ENCODE assay signal across 21 cellular contexts in the genomic region with DNA sequence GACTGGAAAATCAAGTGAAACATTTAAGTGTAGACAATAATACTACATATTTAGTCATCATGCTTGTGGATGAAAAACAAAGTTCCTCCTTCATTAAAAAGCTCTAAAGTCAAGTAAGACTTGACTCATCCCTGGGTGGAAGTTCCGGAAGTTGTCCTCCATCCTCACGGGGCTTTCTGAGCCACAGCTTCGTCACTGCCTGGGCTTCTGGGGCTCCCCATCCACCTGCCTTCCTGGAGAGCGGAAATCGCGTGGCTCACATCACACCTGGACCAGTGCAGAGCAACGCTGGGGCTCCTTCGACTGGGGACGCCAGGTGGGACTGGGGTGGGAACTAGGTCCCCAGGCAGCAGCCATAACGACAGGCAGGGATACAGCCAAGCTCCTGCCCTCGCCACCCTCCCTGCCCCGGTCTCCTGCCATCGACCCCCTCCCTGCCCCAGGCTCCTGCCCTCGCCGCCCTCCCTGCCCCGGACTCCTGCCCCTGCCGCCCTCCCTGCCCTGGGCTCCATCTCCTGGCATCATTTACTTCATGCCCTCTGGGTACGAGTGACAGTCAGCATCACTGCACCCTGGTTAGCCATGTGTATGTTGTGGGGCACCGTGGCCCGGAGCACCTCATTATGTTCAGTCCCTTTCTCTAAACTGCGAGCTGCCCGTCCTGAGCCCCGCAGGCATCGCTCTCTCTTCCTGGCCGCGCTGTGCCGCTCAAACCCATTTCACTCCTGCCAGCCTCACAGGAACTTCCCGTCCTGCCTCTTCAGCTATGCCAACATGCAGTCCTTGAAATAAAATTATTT. TPM values are rescaled to one million over a fixed set of nuclear protein-coding genes. Genes with fewer than 3 reads are reported as not detected.
DNase-seq lines count a peak whose midpoint lies in the region.
"Had no signal": no experiment of that assay in that cellular context is flagged by ENCODE, and none has a peak within 500 bp of the region (broad histone marks: within the 10 kb centered on the region; RNA-seq: fewer than 3 reads in every experiment).

No MANE protein-coding gene starts in this region.

- intact Hi-C loops in posterior vena cava (cut with DNase I), result no loop called here
- intact Hi-C loops in activated T-helper 1 cell treated with anti-CD3 and anti-CD28 coated beads, Interleukin-12 subunit alpha, Interleukin-12 subunit beta, Interleukin-2, Interleukin-4 antibody, amounts not matched to agents 30 ng/mL and 10 ng/mL and 1 ng/mL, durations not matched to agents 14 hours and 24 hours and 36 hours (cut with micrococcal nuclease), result no loop called here

- H3K4me3 Mint-ChIP-seq in activated T-helper 1 cell treated with anti-CD3 and anti-CD28 coated beads, Interleukin-12 subunit alpha, Interleukin-12 subunit beta, Interleukin-2, Interleukin-4 antibody, amounts not matched to agents 30 ng/mL and 10 ng/mL and 1 ng/mL, durations not matched to agents 14 hours and 24 hours and 36 hours, result no peak overlapping the region
- H3K4me3 Mint-ChIP-seq in activated CD4-positive, alpha-beta memory T cell treated with anti-CD3 and anti-CD28 coated beads, Interleukin-2, amount 10 ng/mL, durations not matched to agents 7 days and 5 days, result no peak overlapping the region
- H3K4me3 Mint-ChIP-seq: CD8-positive, alpha-beta memory T cell; nephron; T-cell had no signal

- CTCF ChIA-PET in activated CD4-positive, alpha-beta memory T cell treated with anti-CD3 and anti-CD28 coated beads, Interleukin-2, amount 10 ng/mL, durations not matched to agents 7 days and 5 days (lab: Charles Lee), result no interaction called here

- no peaks in the 10 kb centered on the region for H3K4me1 Mint-ChIP-seq in activated T-helper 1 cell treated with anti-CD3 and anti-CD28 coated beads, Interleukin-12 subunit alpha, Interleukin-12 subunit beta, Interleukin-2, Interleukin-4 antibody, amounts not matched to agents 30 ng/mL and 10 ng/mL and 1 ng/mL, durations not matched to agents 14 hours and 24 hours and 36 hours (ENCODE audit: low read depth)
- no peaks in the 10 kb centered on the region for H3K4me1 Mint-ChIP-seq in activated CD4-positive, alpha-beta memory T cell treated with anti-CD3 and anti-CD28 coated beads, Interleukin-2, amount 10 ng/mL, durations not matched to agents 7 days and 5 days
- H3K4me1 Mint-ChIP-seq: CD8-positive, alpha-beta memory T cell; nephron; T-cell had no signal

- POLR2A ChIA-PET in activated CD4-positive, alpha-beta memory T cell treated with anti-CD3 and anti-CD28 coated beads, Interleukin-2, amount 10 ng/mL, durations not matched to agents 7 days and 5 days (lab: Charles Lee), result no interaction called here

- peak overlapping the region; percentile 66 for H3K27ac ChIP-seq in epithelial cell of prostate
- H3K27ac ChIP-seq: adrenal gland had no signal

- no peaks in the 10 kb centered on the region for H3K9me3 Mint-ChIP-seq in activated T-helper 1 cell treated with anti-CD3 and anti-CD28 coated beads, Interleukin-12 subunit alpha, Interleukin-12 subunit beta, Interleukin-2, Interleukin-4 antibody, amounts not matched to agents 30 ng/mL and 10 ng/mL and 1 ng/mL, durations not matched to agents 14 hours and 24 hours and 36 hours
- H3K9me3 Mint-ChIP-seq in activated CD4-positive, alpha-beta memory T cell treated with anti-CD3 and anti-CD28 coated beads, Interleukin-2, amount 10 ng/mL, durations not matched to agents 7 days and 5 days, result no peaks in the 10 kb centered on the region
- H3K9me3 Mint-ChIP-seq: nephron, T-cell had no signal

- peak; percentile 76 for DNase-seq in ELR (ENCODE audit: low read depth)
- peak; percentile 35 for DNase-seq in RPMI7951 (ENCODE audit: low read depth)
- peak; percentile 29 for DNase-seq in epithelial cell of prostate (ENCODE audit: low read depth, low spot score)
- DNase-seq in posterior vena cava (ENCODE audit: low spot score), result peak; percentile 61
- DNase-seq in activated T-helper 1 cell treated with anti-CD3 and anti-CD28 coated beads, Interleukin-12 subunit alpha, Interleukin-12 subunit beta, Interleukin-2, Interleukin-4 antibody, amounts not matched to agents 30 ng/mL and 10 ng/mL and 1 ng/mL, durations not matched to agents 14 hours and 24 hours and 36 hours (ENCODE audit: low spot score), result no peak
- no peak for DNase-seq in stimulated activated naive CD4-positive, alpha-beta T cell treated with Interleukin-2 at 50 U/mL for 16 hours (lab: John Stamatoyannopoulos, UW)
- no peak for DNase-seq in activated CD4-positive, alpha-beta memory T cell treated with anti-CD3 and anti-CD28 coated beads, Interleukin-2, amount 10 ng/mL, durations not matched to agents 7 days and 5 days
- no peak for DNase-seq in NCI-H1105 treated with DMSO at 0.1 percent for 48 hours (lab: John Stamatoyannopoulos, UW)
- DNase-seq: activated CD4-positive, alpha-beta T cell treated with anti-CD3 and anti-CD28 coated beads, Interleukin-2, amount 50 U/mL, for 1 hour; activated CD8-positive, alpha-beta memory T cell treated with anti-CD3 and anti-CD28 coated beads, Interleukin-2, amount 50 U/mL, for 48 hours; activated gamma-delta T cell treated with Interleukin-2 at 50 U/mL for 16 hours; adrenal gland; CD8-positive, alpha-beta memory T cell; GOT3; mesendoderm; NCI-H1417; NCI-H69; SIG-M5; stimulated activated CD4-positive, alpha-beta T cell treated with anti-CD3 and anti-CD28 coated beads, Interleukin-12 subunit alpha, Interleukin-12 subunit beta, amount 100 ng/mL, for 4 hours; T-cell had no signal

- H3K27ac Mint-ChIP-seq in activated T-helper 1 cell treated with anti-CD3 and anti-CD28 coated beads, Interleukin-12 subunit alpha, Interleukin-12 subunit beta, Interleukin-2, Interleukin-4 antibody, amounts not matched to agents 30 ng/mL and 10 ng/mL and 1 ng/mL, durations not matched to agents 14 hours and 24 hours and 36 hours, result no peak overlapping the region
- no peak overlapping the region for H3K27ac Mint-ChIP-seq in activated CD4-positive, alpha-beta memory T cell treated with anti-CD3 and anti-CD28 coated beads, Interleukin-2, amount 10 ng/mL, durations not matched to agents 7 days and 5 days
- H3K27ac Mint-ChIP-seq: nephron, T-cell had no signal

- H3K36me3 Mint-ChIP-seq in activated T-helper 1 cell treated with anti-CD3 and anti-CD28 coated beads, Interleukin-12 subunit alpha, Interleukin-12 subunit beta, Interleukin-2, Interleukin-4 antibody, amounts not matched to agents 30 ng/mL and 10 ng/mL and 1 ng/mL, durations not matched to agents 14 hours and 24 hours and 36 hours (ENCODE audit: low read depth), result no peaks in the 10 kb centered on the region
- no peaks in the 10 kb centered on the region for H3K36me3 Mint-ChIP-seq in activated CD4-positive, alpha-beta memory T cell treated with anti-CD3 and anti-CD28 coated beads, Interleukin-2, amount 10 ng/mL, durations not matched to agents 7 days and 5 days (ENCODE audit: low read depth)
- H3K36me3 Mint-ChIP-seq: CD8-positive, alpha-beta memory T cell; T-cell had no signal

- no peaks in the 10 kb centered on the region for H3K27me3 Mint-ChIP-seq in activated T-helper 1 cell treated with anti-CD3 and anti-CD28 coated beads, Interleukin-12 subunit alpha, Interleukin-12 subunit beta, Interleukin-2, Interleukin-4 antibody, amounts not matched to agents 30 ng/mL and 10 ng/mL and 1 ng/mL, durations not matched to agents 14 hours and 24 hours and 36 hours (ENCODE audit: insufficient read depth)
- no peaks in the 10 kb centered on the region for H3K27me3 Mint-ChIP-seq in activated CD4-positive, alpha-beta memory T cell treated with anti-CD3 and anti-CD28 coated beads, Interleukin-2, amount 10 ng/mL, durations not matched to agents 7 days and 5 days

RNA-seq across cellular contexts. Expression of a gene that starts 12.9 kb away (rescaled TPM):
- total RNA-seq in RPMI7951 (2014; rRNA removed; shearing (Covaris generic)), result 90.8 and 93.5 TPM in 2 replicates
- total RNA-seq in posterior vena cava, result 100 to 1,000 TPM; 358 to 373 TPM
- total RNA-seq in activated T-helper 1 cell treated with anti-CD3 and anti-CD28 coated beads, Interleukin-12 subunit alpha, Interleukin-12 subunit beta, Interleukin-2, Interleukin-4 antibody, amounts not matched to agents 30 ng/mL and 10 ng/mL and 1 ng/mL, durations not matched to agents 14 hours and 24 hours and 36 hours, result not detected in 2 replicates
- not detected for total RNA-seq in activated CD4-positive, alpha-beta memory T cell treated with anti-CD3 and anti-CD28 coated beads, Interleukin-2, amount 10 ng/mL, durations not matched to agents 7 days and 5 days
- total RNA-seq: CD8-positive, alpha-beta memory T cell had no signal

Comparison
In these comparisons a context has a peak if more than half of its experiments do, and no peak if none do; other contexts are left out.
1. DNase-seq: peak in ELR (single experiment), RPMI7951 (single experiment), epithelial cell of prostate (single experiment) and posterior vena cava (single experiment); none in activated T-helper 1 cell treated with anti-CD3 and anti-CD28 coated beads, Interleukin-12 subunit alpha, Interleukin-12 subunit beta, Interleukin-2, Interleukin-4 antibody, amounts not matched to agents 30 ng/mL and 10 ng/mL and 1 ng/mL, durations not matched to agents 14 hours and 24 hours and 36 hours (single experiment), stimulated activated naive CD4-positive, alpha-beta T cell treated with Interleukin-2 at 50 U/mL for 16 hours (single experiment), activated CD4-positive, alpha-beta memory T cell treated with anti-CD3 and anti-CD28 coated beads, Interleukin-2, amount 10 ng/mL, durations not matched to agents 7 days and 5 days (single experiment) and NCI-H1105 treated with DMSO at 0.1 percent for 48 hours (single experiment).
2. RNA of a gene that starts 12.9 kb away (total RNA-seq): 358 to 373 TPM in posterior vena cava and 90.8 to 93.5 TPM in RPMI7951; not detected in activated T-helper 1 cell treated with anti-CD3 and anti-CD28 coated beads, Interleukin-12 subunit alpha, Interleukin-12 subunit beta, Interleukin-2, Interleukin-4 antibody, amounts not matched to agents 30 ng/mL and 10 ng/mL and 1 ng/mL, durations not matched to agents 14 hours and 24 hours and 36 hours and not detected in activated CD4-positive, alpha-beta memory T cell treated with anti-CD3 and anti-CD28 coated beads, Interleukin-2, amount 10 ng/mL, durations not matched to agents 7 days and 5 days; every median in the first group is over 10 times any median in the second.